In genomic region chr6:46191961-46192360, GRCh38 we compare ENCODE assay signal across 14 cellular contexts. TPM values are rescaled to one million over a fixed set of nuclear protein-coding genes. Genes with fewer than 3 reads are reported as not detected.
DNase-seq lines count a peak whose midpoint lies in the region; ATAC-seq and TF ChIP-seq lines count a peak whose summit lies in the region.
"Had no signal": no experiment of that assay in that cellular context is flagged by ENCODE, and none has a peak within 500 bp of the region (broad histone marks: within the 10 kb centered on the region; RNA-seq: fewer than 3 reads in every experiment).

No MANE protein-coding gene starts in this region.

- intact Hi-C loops in sciatic nerve (cut with DNase I): no loop called here
- intact Hi-C loops in activated CD8-positive, alpha-beta T cell treated with anti-CD3 and anti-CD28 coated beads for 36 hours (cut with micrococcal nuclease): no loop called here

- no peak for TF ChIP-seq CTCF in RWPE2 (IDR thresholded peaks at IDR 0.05; ENCODE audit: poor library complexity, severe bottlenecking)
- no peak for TF ChIP-seq CTCF in epithelial cell of proximal tubule (conservative IDR thresholded peaks at IDR 0.05; ENCODE audit: low read depth, low read length)
- no peak for TF ChIP-seq CTCF in activated CD8-positive, alpha-beta T cell treated with anti-CD3 and anti-CD28 coated beads for 36 hours (IDR thresholded peaks at IDR 0.05)

- no peak overlapping the region for H3K4me3 Mint-ChIP-seq in activated CD8-positive, alpha-beta T cell treated with anti-CD3 and anti-CD28 coated beads for 36 hours
- H3K4me3 Mint-ChIP-seq: CD4-positive, CD25-positive, alpha-beta regulatory T cell; stimulated activated naive CD8-positive, alpha-beta T cell treated with anti-CD3 and anti-CD28 coated beads, Interleukin-15, Interleukin-2, amounts not matched to agents 100 ng/mL and 50 ng/mL, for 24 hours had no signal

- H3K4me3 ChIP-seq in RWPE2 (ENCODE audit: severe bottlenecking) (no peak overlapping the region), epithelial cell of proximal tubule (ENCODE audit: low read depth, low read length) (no peak overlapping the region)
- H3K4me3 ChIP-seq: prostate gland had no signal

- H3K4me1 Mint-ChIP-seq in activated CD8-positive, alpha-beta T cell treated with anti-CD3 and anti-CD28 coated beads for 36 hours (ENCODE audit: low read depth): no peaks in the 10 kb centered on the region
- H3K4me1 Mint-ChIP-seq: CD4-positive, CD25-positive, alpha-beta regulatory T cell had no signal

- CTCF ChIA-PET in activated CD8-positive, alpha-beta T cell treated with anti-CD3 and anti-CD28 coated beads for 36 hours (lab: Charles Lee): interaction anchor here (0.8 kb wide), 1 partner anchor 10 kb away, joined by 3 read pairs; no protein-coding TSS in a partner anchor

- H3K36me3 Mint-ChIP-seq in activated CD8-positive, alpha-beta T cell treated with anti-CD3 and anti-CD28 coated beads for 36 hours (ENCODE audit: low read depth): no peaks in the 10 kb centered on the region
- H3K36me3 Mint-ChIP-seq: CD4-positive, CD25-positive, alpha-beta regulatory T cell had no signal

- POLR2A ChIA-PET in activated CD8-positive, alpha-beta T cell treated with anti-CD3 and anti-CD28 coated beads for 36 hours (lab: Charles Lee): no interaction called here

- ATAC-seq in RWPE2 (ENCODE audit: low read depth): peak; percentile 84
- ATAC-seq in sciatic nerve: peak; percentile 41
- no peak for ATAC-seq in GM18519 (IDR thresholded peaks at IDR 0.05; ENCODE audit: low FRiP score, unreplicated experiment)
- ATAC-seq in GM21529 (IDR thresholded peaks at IDR 0.05; ENCODE audit: unreplicated experiment): no peak
- no peak for ATAC-seq in activated CD8-positive, alpha-beta T cell treated with anti-CD3 and anti-CD28 coated beads for 36 hours

- H3K9me3 Mint-ChIP-seq in activated CD8-positive, alpha-beta T cell treated with anti-CD3 and anti-CD28 coated beads for 36 hours: no peaks in the 10 kb centered on the region
- H3K9me3 Mint-ChIP-seq: stimulated activated naive CD8-positive, alpha-beta T cell treated with anti-CD3 and anti-CD28 coated beads, Interleukin-15, Interleukin-2, amounts not matched to agents 100 ng/mL and 50 ng/mL, for 24 hours had no signal

- no peaks in the 10 kb centered on the region for H3K27me3 ChIP-seq in RWPE2 (ENCODE audit: insufficient read depth, poor library complexity, severe bottlenecking)

- DNase-seq in EL (peak; percentile 41), RWPE2 (ENCODE audit: low spot score) (no peak), epithelial cell of proximal tubule (ENCODE audit: low read depth) (peak; percentile 51), sciatic nerve (ENCODE audit: low spot score) (no peak)
- no peak for DNase-seq in activated CD8-positive, alpha-beta T cell treated with anti-CD3 and anti-CD28 coated beads for 36 hours
- DNase-seq in stimulated activated CD4-positive, alpha-beta T cell treated with anti-CD3 and anti-CD28 coated beads, Interleukin-12 subunit alpha, Interleukin-12 subunit beta, amount 100 ng/mL, for 4 hours: no peak
- DNase-seq: activated CD4-positive, alpha-beta T cell treated with anti-CD3 and anti-CD28 coated beads for 4 hours; caudate nucleus; CD4-positive, CD25-positive, alpha-beta regulatory T cell had no signal

- no peak overlapping the region for H3K27ac ChIP-seq in RWPE2 (ENCODE audit: poor library complexity, severe bottlenecking)
- H3K27ac ChIP-seq: prostate gland had no signal

- no peaks in the 10 kb centered on the region for H3K36me3 ChIP-seq in RWPE2 (ENCODE audit: low read depth)
- H3K36me3 ChIP-seq: prostate gland had no signal

- H3K27me3 Mint-ChIP-seq in activated CD8-positive, alpha-beta T cell treated with anti-CD3 and anti-CD28 coated beads for 36 hours: peaks cover 12% of the 10 kb centered on the region

- H3K27ac Mint-ChIP-seq in activated CD8-positive, alpha-beta T cell treated with anti-CD3 and anti-CD28 coated beads for 36 hours: no peak overlapping the region
- H3K27ac Mint-ChIP-seq: CD4-positive, CD25-positive, alpha-beta regulatory T cell; stimulated activated naive CD8-positive, alpha-beta T cell treated with anti-CD3 and anti-CD28 coated beads, Interleukin-15, Interleukin-2, amounts not matched to agents 100 ng/mL and 50 ng/mL, for 24 hours had no signal

- H3K4me1 ChIP-seq in RWPE2 (ENCODE audit: insufficient read depth, poor library complexity, severe bottlenecking): peaks cover 3% of the 10 kb centered on the region

- H3K9me3 ChIP-seq in RWPE2 (ENCODE audit: severe bottlenecking): no peaks in the 10 kb centered on the region
- H3K9me3 ChIP-seq: prostate gland had no signal

RNA-seq across cellular contexts. Expression of gene ENPP5, which starts 21.2 kb away (rescaled TPM):
- 1.5 and 2.5 TPM in 2 replicates for total RNA-seq in epithelial cell of proximal tubule
- total RNA-seq in sciatic nerve: 1.9 TPM
- under 1 TPM; 0.40 to 0.68 TPM for total RNA-seq in activated CD8-positive, alpha-beta T cell treated with anti-CD3 and anti-CD28 coated beads for 36 hours
- total RNA-seq: CD4-positive, CD25-positive, alpha-beta regulatory T cell; T-helper 1 cell treated with Interleukin-12 subunit alpha and Interleukin-12 subunit beta and Interleukin-4 antibody, amounts not matched to agents 30 ng/mL and 1 ng/mL, for 36 hours had no signal

Comparison
In these comparisons a context has a peak if more than half of its experiments do, and no peak if none do; other contexts are left out.
1. DNase-seq: peak in EL (single experiment) and epithelial cell of proximal tubule (single experiment); none in RWPE2 (single experiment), sciatic nerve (single experiment), activated CD8-positive, alpha-beta T cell treated with anti-CD3 and anti-CD28 coated beads for 36 hours (single experiment) and stimulated activated CD4-positive, alpha-beta T cell treated with anti-CD3 and anti-CD28 coated beads, Interleukin-12 subunit alpha, Interleukin-12 subunit beta, amount 100 ng/mL, for 4 hours (single experiment).
2. ATAC-seq: peak in RWPE2 (single experiment) and sciatic nerve (single experiment); none in GM18519 (single experiment), GM21529 (single experiment) and activated CD8-positive, alpha-beta T cell treated with anti-CD3 and anti-CD28 coated beads for 36 hours (single experiment).